In genomic region chr4:82899339-82899738, GRCh38 we compare ENCODE assay signal across 8 cellular contexts. TPM values are rescaled to one million over a fixed set of nuclear protein-coding genes. Genes with fewer than 3 reads are reported as not detected.
DNase-seq lines count a peak whose midpoint lies in the region; ATAC-seq, FAIRE-seq and TF ChIP-seq lines count a peak whose summit lies in the region.

No MANE protein-coding gene starts in this region.

- H3K9me3 Mint-ChIP-seq in neural progenitor cell: no peaks in the 10 kb centered on the region

- no peak overlapping the region for H2BK15ac ChIP-seq in H1 (ENCODE audit: low read length)

- no peak overlapping the region for H2BK20ac ChIP-seq in H1 (ENCODE audit: low read length)

- no peak overlapping the region for H4K5ac ChIP-seq in H1 (ENCODE audit: insufficient read length, low read depth, low read length)

- no peak overlapping the region for H3K4me3 Mint-ChIP-seq in neural progenitor cell

- peak overlapping the region; percentile 73 to 99 (median 82); a peak in 6 of 7 replicates for H3K9ac ChIP-seq in H1 (replicated peaks in 1 of 4; ENCODE audit: extremely low read depth in 1 of 4, low read depth in 3 of 4, low read length in 3 of 4)
- peak overlapping the region; percentile 89 for H3K9ac ChIP-seq in neural progenitor cell

- H3F3A ChIP-seq in neural progenitor cell (ENCODE audit: low read depth): peaks cover 34% of the 10 kb centered on the region

- no peak overlapping the region for H3K56ac ChIP-seq in H1 (replicated peaks; ENCODE audit: insufficient read length, low read depth, low read length)

- CTCF ChIA-PET in H1 (lab: Charles Lee; ENCODE audit: partially characterized antibody): interaction anchor here (1.2 kb wide), 1 partner anchor 7 kb away, joined by 3 read pairs; no protein-coding TSS in a partner anchor

- H3K27ac ChIP-seq in H1 (ENCODE audit: low read depth, low read length) (no peak overlapping the region), neural progenitor cell (no peak overlapping the region)

- POLR2A ChIA-PET in H1 (lab: Charles Lee; ENCODE audit: partially characterized antibody): interaction anchor here (1.0 to 6.8 kb wide), 17 partner anchors 10 to 556 kb away, joined by 3 to 86 read pairs (median 5); partner anchors contain the start of genes COPS4, HELQ, LIN54 and SEC31A

- no peak for FAIRE-seq in H1 (lab: Jason Lieb, UNC)

- H3K4me2 ChIP-seq in H1 (ENCODE audit: insufficient read depth in 1 of 2, low read depth in 2 of 2, low read length in 2 of 2) (peak overlapping the region; percentile 75 to 84), neural progenitor cell (peak overlapping the region; percentile 94)

- H3K36me3 ChIP-seq in BE2C (peaks cover 35% of the 10 kb centered on the region), H1 (ENCODE audit: control insufficient read depth in 2 of 4, insufficient read depth in 4 of 4, low read length in 3 of 4) (peaks cover 4 to 47% (median 19%) of the 10 kb centered on the region in 4 experiments; a peak in 7 of 8 replicates), neural progenitor cell (peaks cover 13% of the 10 kb centered on the region)

- H2AK5ac ChIP-seq in H1 (ENCODE audit: low read depth, low read length): no peak overlapping the region

- peaks cover 23% of the 10 kb centered on the region for H3K4me1 Mint-ChIP-seq in neural progenitor cell

- ATAC-seq in HG03378 (IDR thresholded peaks at IDR 0.05; ENCODE audit: unreplicated experiment): no peak

- no peak overlapping the region for H2BK5ac ChIP-seq in H1 (ENCODE audit: low read depth, low read length)

- no peak overlapping the region for H4K91ac ChIP-seq in H1 (replicated peaks; ENCODE audit: insufficient read length, low read length)

- peaks cover 13% of the 10 kb centered on the region for H3K36me3 Mint-ChIP-seq in neural progenitor cell

- no peak overlapping the region for H3K4ac ChIP-seq in H1 (replicated peaks; ENCODE audit: insufficient read length, low read depth, low read length)

- no peak overlapping the region for H3K27ac Mint-ChIP-seq in neural progenitor cell

- H3K27me3 Mint-ChIP-seq in neural progenitor cell (ENCODE audit: insufficient read depth, low read depth): no peaks in the 10 kb centered on the region

- H4K20me1 ChIP-seq in H1 (replicated peaks in 1 of 2; ENCODE audit: control insufficient read depth in 1 of 2, insufficient read depth in 2 of 2, low read length in 2 of 2): peaks cover 3 to 8% of the 10 kb centered on the region in 2 experiments
- H4K20me1 ChIP-seq in neural progenitor cell (ENCODE audit: low read depth): peaks cover 54% of the 10 kb centered on the region

- H4K8ac ChIP-seq in H1 (ENCODE audit: extremely low read depth, insufficient read depth, low read length): no peak overlapping the region

- H2AFZ ChIP-seq in H1 (ENCODE audit: low read length): no peak overlapping the region
- H2AFZ ChIP-seq in neural progenitor cell (replicated peaks): no peak overlapping the region

- H3K9me3 ChIP-seq in BE2C (no peaks in the 10 kb centered on the region), H1 (ENCODE audit: insufficient read depth in 2 of 2, low read depth in 1 of 2, low read length in 1 of 2) (no peaks in the 10 kb centered on the region), neural progenitor cell (ENCODE audit: low read depth) (no peaks in the 10 kb centered on the region)

- TF ChIP-seq CTCF in BE2C (IDR thresholded peaks at IDR 0.05; ENCODE audit: low read depth, low read length): no peak
- TF ChIP-seq CTCF in H1 (IDR thresholded peaks at IDR 0.05; ENCODE audit: control extremely low read depth in 1 of 3, insufficient read depth in 1 of 3, low read depth in 1 of 3, low read length in 3 of 3): no peak
- TF ChIP-seq CTCF in neural progenitor cell (IDR thresholded peaks at IDR 0.05): no peak

- DNase-seq in BE2C: no peak
- peak; percentile 23 for DNase-seq in LHCN-M2 (ENCODE audit: low read depth)
- DNase-seq in H1 (ENCODE audit: low read depth in 1 of 2, low spot score in 2 of 2): no peak
- no peak for DNase-seq in neural progenitor cell (ENCODE audit: low spot score)
- no peak for DNase-seq in activated naive CD4-positive, alpha-beta T cell (lab: John Stamatoyannopoulos, UW)
- DNase-seq in NCI-H2107 (lab: John Stamatoyannopoulos, UW): no peak
- DNase-seq in mucosa of gallbladder (ENCODE audit: low spot score): no peak

- no peaks in the 10 kb centered on the region for H3K79me1 ChIP-seq in H1 (ENCODE audit: low read depth, low read length)

- no peak overlapping the region for H3K18ac ChIP-seq in H1 (ENCODE audit: extremely low read depth, low read length)

- WGBS in H1 (ENCODE audit: extremely low coverage in 1 of 2, insufficient coverage in 1 of 2, insufficient read length in 1 of 2, insufficient replicate concordance in 2 of 2, low coverage in 1 of 2, low lambda C conversion rate in 2 of 2, missing lambda C conversion rate in 1 of 2), 2 experiments: 8% methylated on average over 2 of the region's 2 CpGs; no CpG with 5 or more reads in 1 of the 2 experiments

- no peak overlapping the region for H3K14ac ChIP-seq in H1 (ENCODE audit: insufficient read length)

- no peak; a peak in 1 of 3 replicates for TF ChIP-seq POLR2A in H1 (IDR thresholded peaks at IDR 0.05; ENCODE audit: control extremely low read depth in 1 of 2, low read depth in 2 of 2, low read length in 2 of 2)

- TF ChIP-seq EP300 in H1 (IDR thresholded peaks at IDR 0.05; ENCODE audit: borderline replicate concordance in 1 of 2, low read depth in 2 of 2, low read length in 2 of 2): no peak

- H2BK12ac ChIP-seq in H1 (ENCODE audit: low read depth, low read length): no peak overlapping the region

- H3K4me3 ChIP-seq in BE2C (ENCODE audit: low read depth, low read length) (peak overlapping the region; percentile 74), H1 (ENCODE audit: extremely low read depth in 1 of 4, insufficient read depth in 2 of 4, low read depth in 3 of 4, low read length in 4 of 4) (peak overlapping the region; percentile 81 to 97 (median 89)), neural progenitor cell (peak overlapping the region; percentile 98)

- no peak overlapping the region for H2BK120ac ChIP-seq in H1 (replicated peaks; ENCODE audit: low read depth, low read length)

- H3K4me1 ChIP-seq in BE2C (no peaks in the 10 kb centered on the region), H1 (replicated peaks in 1 of 4; ENCODE audit: control insufficient read depth in 3 of 4, insufficient read depth in 4 of 4, low read length in 3 of 4) (peaks cover 0 to 2% (median 0%) of the 10 kb centered on the region in 4 experiments; a peak in 1 of 7 replicates), neural progenitor cell (peaks cover 19% of the 10 kb centered on the region)

- TF ChIP-seq RAD21 in H1 (IDR thresholded peaks at IDR 0.05 in 1 of 2, conservative IDR thresholded peaks at IDR 0.05 in 1 of 2; ENCODE audit: low read depth in 2 of 2, low read length in 2 of 2): no peak

- H3K23ac ChIP-seq in H1 (ENCODE audit: insufficient read length): no peak overlapping the region

- H3K23me2 ChIP-seq in H1 (ENCODE audit: low read depth, low read length): peaks cover 10% of the 10 kb centered on the region

- H3K79me2 ChIP-seq in H1 (ENCODE audit: control insufficient read depth in 1 of 2, insufficient read depth in 2 of 2, low read length in 2 of 2) (peaks cover 20 to 79% of the 10 kb centered on the region in 2 experiments), neural progenitor cell (ENCODE audit: low read depth) (peaks cover 95% of the 10 kb centered on the region)

- H3K27me3 ChIP-seq in BE2C: no peaks in the 10 kb centered on the region
- H3K27me3 ChIP-seq in H1 (replicated peaks in 1 of 4; ENCODE audit: control insufficient read depth in 3 of 4, extremely low read depth in 1 of 4, insufficient read depth in 3 of 4, low read length in 3 of 4): no peaks in the 10 kb centered on the region
- no peaks in the 10 kb centered on the region for H3K27me3 ChIP-seq in neural progenitor cell

TF ChIP-seq in H1, 55 proteins besides CTCF, POLR2A, EP300 and RAD21 (continues in another document):
- TF ChIP-seq CREB1 (IDR thresholded peaks at IDR 0.05): no peak
- no peak for TF ChIP-seq POLR2AphosphoS5 (IDR thresholded peaks at IDR 0.05; ENCODE audit: low read depth, low read length)
- TF ChIP-seq HDAC2 (IDR thresholded peaks at IDR 0.05; ENCODE audit: borderline replicate concordance in 1 of 2, low read depth in 2 of 2, low read length in 2 of 2): no peak
- TF ChIP-seq CTBP2 (IDR thresholded peaks at IDR 0.05; ENCODE audit: borderline replicate concordance, insufficient read depth, insufficient read length, low read length): no peak
- TF ChIP-seq RXRA (IDR thresholded peaks at IDR 0.05; ENCODE audit: insufficient read depth, low read depth, low read length): no peak
- TF ChIP-seq CHD1 (IDR thresholded peaks at IDR 0.05; ENCODE audit: low read depth, low read length): no peak
- no peak for TF ChIP-seq KDM5A (IDR thresholded peaks at IDR 0.05; ENCODE audit: low read length)

RNA-seq across cellular contexts. Expression of gene THAP9, which starts 1.2 kb away (rescaled TPM):
- polyA plus RNA-seq in BE2C (2012; ENCODE audit: insufficient read depth, insufficient read length, low read depth): 3.0 TPM
- 1.8 and 2.3 TPM in 2 replicates for total RNA-seq in LHCN-M2 (2014; rRNA removed)
- polyA plus RNA-seq in LHCN-M2 (2012): 0.32 TPM
- 13.2 and 17.0 TPM in 2 replicates for total RNA-seq in H1 (2021; fragmentation: NEBNext Ultra II Directional; extraction: Animal tissue kit (Norgen Biotek cat#: 25700))
- 4.0 and 6.1 TPM in 2 replicates for polyA plus RNA-seq in H1 (2011; rRNA removed)
- polyA plus RNA-seq in H1 (2011; cell fraction: cytosol; rRNA removed): 10.5 TPM
- polyA plus RNA-seq in H1 (2011; cell fraction: nucleus; rRNA removed): 11.2 TPM
- polyA plus RNA-seq in H1 (2012, experiment 1 of 2): 6.5 to 11.1 TPM (median 8.3 TPM) in 4 replicates
- polyA plus RNA-seq in H1 (2012, experiment 2 of 2): 0.97 TPM
- polyA plus RNA-seq in H1 (2013, experiment 1 of 2): 8.6 TPM
- 7.4 TPM for polyA plus RNA-seq in H1 (2013, experiment 2 of 2)
- polyA minus RNA-seq in H1 (2011; rRNA and poly(A)+ RNA removed): 15.7 and 22.5 TPM in 2 replicates
- polyA minus RNA-seq in H1 (2011; cell fraction: cytosol; rRNA and poly(A)+ RNA removed): 15.5 TPM
- 33.3 TPM for polyA minus RNA-seq in H1 (2011; cell fraction: nucleus; rRNA and poly(A)+ RNA removed)
- total RNA-seq in neural progenitor cell (ENCODE audit: low replicate concordance): 41.3 and 78.7 TPM in 2 replicates
- 2.8 TPM for total RNA-seq in mucosa of gallbladder

RNA-seq across cellular contexts. Expression of gene SEC31A, which starts 8.4 kb away (rescaled TPM):
- 105 TPM for polyA plus RNA-seq in BE2C (2012; ENCODE audit: insufficient read depth, insufficient read length, low read depth)
- total RNA-seq in LHCN-M2 (2014; rRNA removed) (179 and 189 TPM in 2 replicates), neural progenitor cell (ENCODE audit: low replicate concordance) (110 and 210 TPM in 2 replicates), mucosa of gallbladder (227 TPM)
- polyA plus RNA-seq in LHCN-M2 (2012): 174 TPM
- total RNA-seq in H1 (2021; fragmentation: NEBNext Ultra II Directional; extraction: Animal tissue kit (Norgen Biotek cat#: 25700)): 122 and 125 TPM in 2 replicates
- polyA plus RNA-seq in H1 (2011; rRNA removed): 72.8 and 112 TPM in 2 replicates
- polyA plus RNA-seq in H1 (2011; cell fraction: cytosol; rRNA removed): 89.1 TPM
- 77.4 TPM for polyA plus RNA-seq in H1 (2011; cell fraction: nucleus; rRNA removed)
- polyA plus RNA-seq in H1 (2012, experiment 1 of 2): 72.8 to 103 TPM (median 90.2 TPM) in 4 replicates
- polyA plus RNA-seq in H1 (2012, experiment 2 of 2): 9.6 TPM
- polyA plus RNA-seq in H1 (2013, experiment 1 of 2): 91.5 TPM
- 91.6 TPM for polyA plus RNA-seq in H1 (2013, experiment 2 of 2)
- polyA minus RNA-seq in H1 (2011; rRNA and poly(A)+ RNA removed): 158 and 186 TPM in 2 replicates
- polyA minus RNA-seq in H1 (2011; cell fraction: cytosol; rRNA and poly(A)+ RNA removed): 78.9 TPM
- polyA minus RNA-seq in H1 (2011; cell fraction: nucleus; rRNA and poly(A)+ RNA removed): 153 TPM
